8 cellular contexts compared by ENCODE assay signal in the genomic region with DNA sequence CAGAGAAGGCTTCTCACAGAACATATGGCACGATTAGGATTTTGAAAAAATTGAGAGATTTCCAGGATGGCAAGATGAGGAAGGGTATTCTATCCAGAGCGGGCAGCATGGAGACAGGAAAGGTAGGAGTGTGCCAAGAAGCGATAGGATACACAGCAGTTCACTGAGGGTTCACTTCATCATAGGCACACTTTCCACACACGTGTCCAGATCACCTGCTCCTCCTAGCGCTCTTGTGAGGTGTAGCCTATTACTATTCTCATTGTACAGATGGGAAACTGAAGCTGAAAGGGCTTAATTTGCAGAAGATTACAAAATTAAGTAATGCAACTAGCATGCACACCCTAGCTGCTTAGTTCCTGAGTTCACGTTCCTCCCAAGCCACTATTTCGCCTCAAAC. TPM values are rescaled to one million over a fixed set of nuclear protein-coding genes. Genes with fewer than 3 reads are reported as not detected.
DNase-seq lines count a peak whose midpoint lies in the region; ATAC-seq, FAIRE-seq and TF ChIP-seq lines count a peak whose summit lies in the region.

No MANE protein-coding gene starts in this region.

- TF ChIP-seq CTCF in IMR-90 (conservative IDR thresholded peaks at IDR 0.05; ENCODE audit: low read depth, low read length) (no peak), WERI-Rb-1 (IDR thresholded peaks at IDR 0.05; ENCODE audit: low read depth, low read length) (no peak), neural progenitor cell (IDR thresholded peaks at IDR 0.05) (no peak), natural killer cell (IDR thresholded peaks at IDR 0.05) (no peak)

- no peaks in the 10 kb centered on the region for H3K36me3 ChIP-seq in IMR-90 (ENCODE audit: control insufficient read depth, insufficient read depth, low read length)
- no peaks in the 10 kb centered on the region for H3K36me3 ChIP-seq in WERI-Rb-1
- no peaks in the 10 kb centered on the region for H3K36me3 ChIP-seq in neural progenitor cell

- H3K27me3 ChIP-seq in IMR-90 (ENCODE audit: control insufficient read depth, insufficient read depth, low read length) (peaks cover 2% of the 10 kb centered on the region; the same call in 1 of the 2 replicates), WERI-Rb-1 (ENCODE audit: insufficient read depth, low read depth, severe bottlenecking) (no peaks in the 10 kb centered on the region), neural progenitor cell (no peaks in the 10 kb centered on the region)

- H4K8ac ChIP-seq in IMR-90 (ENCODE audit: low read depth in 2 of 2, low read length in 2 of 2): no peak overlapping the region

- DNase-seq in NCI-H524 (lab: John Stamatoyannopoulos, UW) (peak; percentile 49 to 55), NCI-H524 treated with DMSO at 0.1 percent for 48 hours (lab: John Stamatoyannopoulos, UW) (no peak), IMR-90 (no peak), WERI-Rb-1 (peak; percentile 39), neural progenitor cell (ENCODE audit: low spot score) (no peak), RCC 7860 (ENCODE audit: low spot score) (no peak), natural killer cell (no peak)

- H3K27ac Mint-ChIP-seq in neural progenitor cell: peak overlapping the region; percentile 31
- no peak overlapping the region for H3K27ac Mint-ChIP-seq in natural killer cell

- in situ Hi-C loops in IMR-90 (cut with MboI; ENCODE audit: low sequenced_read_pairs): loop anchor here (25.0 kb wide), 1 partner anchor 512 kb away; no protein-coding TSS in a partner anchor

- POLR2A ChIA-PET in IMR-90 (lab: Charles Lee; ENCODE audit: unreplicated experiment): no interaction called here

- H3K4me1 ChIP-seq in IMR-90 (ENCODE audit: control insufficient read depth, insufficient read depth, low read length): no peaks in the 10 kb centered on the region
- H3K4me1 ChIP-seq in neural progenitor cell: peaks cover 3% of the 10 kb centered on the region

- H3K9me1 ChIP-seq in IMR-90 (ENCODE audit: insufficient read depth, low read length): peaks cover 4% of the 10 kb centered on the region; the same call in 1 of the 2 replicates

- H3K4me3 Mint-ChIP-seq in neural progenitor cell (peak overlapping the region; percentile 12), natural killer cell (no peak overlapping the region)

- H3K9ac ChIP-seq in IMR-90 (ENCODE audit: low read depth, low read length): no peak overlapping the region
- H3K9ac ChIP-seq in neural progenitor cell: no peak overlapping the region

- H3K23ac ChIP-seq in IMR-90 (ENCODE audit: low read depth, low read length): no peak overlapping the region

- no peak overlapping the region for H3K4me3 ChIP-seq in IMR-90 (ENCODE audit: insufficient read depth, low read depth, low read length)
- H3K4me3 ChIP-seq in WERI-Rb-1 (ENCODE audit: low read depth, low read length): peak overlapping the region; percentile 15
- no peak overlapping the region for H3K4me3 ChIP-seq in neural progenitor cell

- no peak overlapping the region for H3K14ac ChIP-seq in IMR-90 (replicated peaks; ENCODE audit: low read depth, low read length)

- H3K27ac ChIP-seq in IMR-90 (ENCODE audit: insufficient read depth, low read length) (no peak overlapping the region), WERI-Rb-1 (peak overlapping the region; percentile 67), neural progenitor cell (no peak overlapping the region)

- 67% methylated on average over 1 of the region's 7 CpGs; no CpG with 5 or more reads in 1 of the 2 experiments for WGBS in IMR-90 (ENCODE audit: extremely low coverage in 2 of 2, insufficient read length in 1 of 2), 2 experiments

- H3K9me3 ChIP-seq in IMR-90 (ENCODE audit: control insufficient read depth, insufficient read depth, low read length) (no peaks in the 10 kb centered on the region), WERI-Rb-1 (ENCODE audit: severe bottlenecking) (no peaks in the 10 kb centered on the region), neural progenitor cell (ENCODE audit: low read depth) (no peaks in the 10 kb centered on the region)

- H2AK5ac ChIP-seq in IMR-90 (ENCODE audit: low read depth, low read length): no peak overlapping the region

- H3K9me3 Mint-ChIP-seq in neural progenitor cell (no peaks in the 10 kb centered on the region), natural killer cell (no peaks in the 10 kb centered on the region)

- TF ChIP-seq POLR2A in IMR-90 (IDR thresholded peaks at IDR 0.05; ENCODE audit: low read depth, low read length): no peak

- H3K56ac ChIP-seq in IMR-90 (ENCODE audit: extremely low read depth, insufficient read depth, low read length): no peak overlapping the region

- H3K27me3 Mint-ChIP-seq in neural progenitor cell (ENCODE audit: insufficient read depth, low read depth) (peaks cover 5% of the 10 kb centered on the region), natural killer cell (ENCODE audit: low read depth in 2 of 2) (peaks cover 0 to 5% of the 10 kb centered on the region in 2 donors)

- H3K36me3 Mint-ChIP-seq in neural progenitor cell (no peaks in the 10 kb centered on the region), natural killer cell (no peaks in the 10 kb centered on the region)

- H3K18ac ChIP-seq in IMR-90 (ENCODE audit: low read depth, low read length): no peak overlapping the region

- H3K4me1 Mint-ChIP-seq in neural progenitor cell: peaks cover 12% of the 10 kb centered on the region
- peaks cover 4 to 7% of the 10 kb centered on the region in 2 donors for H3K4me1 Mint-ChIP-seq in natural killer cell

- no peak for TF ChIP-seq RAD21 in IMR-90 (IDR thresholded peaks at IDR 0.05; ENCODE audit: low read length)

- no peaks in the 10 kb centered on the region for H3K79me1 ChIP-seq in IMR-90 (ENCODE audit: low read depth in 1 of 2, low read length in 2 of 2)

- H3K79me2 ChIP-seq in neural progenitor cell (ENCODE audit: low read depth): no peaks in the 10 kb centered on the region

- no peak overlapping the region for H2BK120ac ChIP-seq in IMR-90 (ENCODE audit: low read depth, low read length)

- H2BK5ac ChIP-seq in IMR-90 (ENCODE audit: low read depth, low read length, poor library complexity, severe bottlenecking): no peak overlapping the region

- H3K4me2 ChIP-seq in IMR-90 (ENCODE audit: low read depth, low read length) (peak overlapping the region; percentile 33; the same call in 1 of the 2 replicates), neural progenitor cell (peak overlapping the region; percentile 45)

- ATAC-seq in IMR-90 (ENCODE audit: low read depth): no peak
- no peak for ATAC-seq in HG03571 (IDR thresholded peaks at IDR 0.05; ENCODE audit: unreplicated experiment)
- ATAC-seq in natural killer cell: no peak

- no peak overlapping the region for H4K5ac ChIP-seq in IMR-90 (ENCODE audit: low read depth, low read length)

- intact Hi-C loops in IMR-90 (cut with micrococcal nuclease) (no loop called here), natural killer cell (cut with micrococcal nuclease) (no loop called here)

- H4K91ac ChIP-seq in IMR-90 (ENCODE audit: insufficient read depth, low read depth, low read length): no peak overlapping the region

- H4K20me1 ChIP-seq in IMR-90 (ENCODE audit: insufficient read depth, low read length): no peaks in the 10 kb centered on the region
- no peaks in the 10 kb centered on the region for H4K20me1 ChIP-seq in neural progenitor cell (ENCODE audit: low read depth)

- no peak for FAIRE-seq in RCC 7860 (lab: Jason Lieb, UNC)

- no peak overlapping the region for H3K4ac ChIP-seq in IMR-90 (ENCODE audit: low read depth, low read length)

- peak overlapping the region; percentile 67 for H2AFZ ChIP-seq in IMR-90 (replicated peaks; ENCODE audit: low read length, poor library complexity)
- H2AFZ ChIP-seq in neural progenitor cell (replicated peaks): peak overlapping the region; percentile 96

- dilution Hi-C loops in IMR-90 (cut with HindIII; ENCODE audit: low sequenced_read_pairs, unreplicated experiment): no loop called here

- no TSS peak for BruUV-seq in IMR-90 (replicated peaks; lab: Mats Ljungman, UMichigan)

- no peak overlapping the region for H2BK15ac ChIP-seq in IMR-90 (ENCODE audit: low read depth, low read length)

- no peak overlapping the region for H2AK9ac ChIP-seq in IMR-90 (replicated peaks; ENCODE audit: low read depth, low read length, poor library complexity)

- CTCF ChIA-PET in IMR-90 (lab: Yijun Ruan, JAX): interaction anchor here (0.7 kb wide), 1 partner anchor 1294 kb away, joined by 3 read pairs; no protein-coding TSS in a partner anchor

- H2BK20ac ChIP-seq in IMR-90 (ENCODE audit: low read depth, low read length): no peak overlapping the region

- H3F3A ChIP-seq in neural progenitor cell (ENCODE audit: low read depth): peaks cover 10% of the 10 kb centered on the region

TF ChIP-seq in IMR-90, 13 proteins besides CTCF, POLR2A, EP300 and RAD21:
- no peak for TF ChIP-seq MXI1 (IDR thresholded peaks at IDR 0.05; ENCODE audit: borderline replicate concordance, low read depth, low read length)
- no peak for TF ChIP-seq RCOR1 (IDR thresholded peaks at IDR 0.05; ENCODE audit: insufficient replicate concordance, low read length)
- no peak for TF ChIP-seq BHLHE40 (IDR thresholded peaks at IDR 0.05; ENCODE audit: low read depth, low read length)
- no peak for TF ChIP-seq NFE2L2 (IDR thresholded peaks at IDR 0.05; ENCODE audit: low read depth, low read length)
- TF ChIP-seq CHD1 (IDR thresholded peaks at IDR 0.05; ENCODE audit: low read depth, low read length): no peak
- no peak for TF ChIP-seq RFX5 (IDR thresholded peaks at IDR 0.05; ENCODE audit: low read depth, low read length)
- TF ChIP-seq MAFK (IDR thresholded peaks at IDR 0.05; ENCODE audit: low read depth, low read length): no peak
- no peak for TF ChIP-seq ELK1 (IDR thresholded peaks at IDR 0.05; ENCODE audit: borderline replicate concordance, low read depth, low read length)

RNA-seq across cellular contexts. Expression of gene ELAC2, which starts 6.2 kb away (rescaled TPM):
- total RNA-seq in IMR-90 (2012; rRNA removed): 70.8 and 80.7 TPM in 2 replicates
- 71.4 and 75.2 TPM in 2 replicates for polyA plus RNA-seq in IMR-90 (2012; rRNA removed)
- polyA plus RNA-seq in IMR-90 (2012; cell fraction: cytosol; rRNA removed): 38.2 and 39.0 TPM in 2 replicates
- 106 and 153 TPM in 2 replicates for polyA plus RNA-seq in IMR-90 (2012; cell fraction: nucleus; rRNA removed; ENCODE audit: low replicate concordance)
- 70.5 and 82.3 TPM in 2 replicates for total RNA-seq in neural progenitor cell (ENCODE audit: low replicate concordance)
- total RNA-seq in natural killer cell: 10 to 100 TPM; 65.5 to 84.2 (median 83.4) TPM

Comparison
In these comparisons a context has a peak if more than half of its experiments do, and no peak if none do; other contexts are left out.
1. DNase-seq: peak in NCI-H524 (2 of 2) and WERI-Rb-1 (single experiment); none in NCI-H524 treated with DMSO at 0.1 percent for 48 hours (single experiment), IMR-90 (single experiment), neural progenitor cell (single experiment), RCC 7860 (single experiment) and natural killer cell (single experiment).